9 cellular contexts compared by ENCODE assay signal in genomic region chr22:40107756-40108437, GRCh38.
A peak's percentile ranks its signal among the peaks of the same experiment; 100 is the strongest.
DNase-seq lines count a peak whose midpoint lies in the region; ATAC-seq and TF ChIP-seq lines count a peak whose summit lies in the region.
"Had no signal": no experiment of that assay in that cellular context is flagged by ENCODE, and none has a peak within 500 bp of the region (broad histone marks: within the 10 kb centered on the region; RNA-seq: fewer than 3 reads in every experiment).

No MANE protein-coding gene starts in this region.

- H3K4me1 Mint-ChIP-seq in activated CD8-positive, alpha-beta T cell treated with anti-CD3 and anti-CD28 coated beads for 36 hours (ENCODE audit: low read depth), result peaks cover 79% of the 10 kb centered on the region
- H3K4me1 Mint-ChIP-seq: neural crest cell had no signal

- H3K27me3 ChIP-seq in skeletal muscle tissue (ENCODE audit: control insufficient read depth in 3 of 3, insufficient read depth in 3 of 3, low read length in 3 of 3), result no peaks in the 10 kb centered on the region

- ATAC-seq in activated CD8-positive, alpha-beta T cell treated with anti-CD3 and anti-CD28 coated beads for 36 hours, result peak; percentile 78
- ATAC-seq in GM18520 (IDR thresholded peaks at IDR 0.05; ENCODE audit: unreplicated experiment) (no peak), GM19351 (IDR thresholded peaks at IDR 0.05; ENCODE audit: unreplicated experiment) (no peak)

- peak overlapping the region; percentile 51 for H3K27ac ChIP-seq in skeletal muscle tissue (ENCODE audit: low read depth, low read length)

- no peak for TF ChIP-seq CTCF in activated CD8-positive, alpha-beta T cell treated with anti-CD3 and anti-CD28 coated beads for 36 hours (IDR thresholded peaks at IDR 0.05)
- TF ChIP-seq CTCF in fibroblast of pulmonary artery (IDR thresholded peaks at IDR 0.05; ENCODE audit: low read length, missing control alignments), result no peak

- H3K9ac ChIP-seq in skeletal muscle tissue (ENCODE audit: low read depth in 1 of 3, low read length in 3 of 3), result peak overlapping the region; percentile 41 to 70 (median 65)

- H3K36me3 Mint-ChIP-seq in activated CD8-positive, alpha-beta T cell treated with anti-CD3 and anti-CD28 coated beads for 36 hours (ENCODE audit: low read depth), result peaks cover 7% of the 10 kb centered on the region

- DNase-seq in H4 (ENCODE audit: low spot score) (peak; percentile 48), fibroblast of pulmonary artery (ENCODE audit: low read depth) (peak; percentile 36), DMS153 (lab: John Stamatoyannopoulos, UW) (no peak), NCI-H446 treated with DMSO at 0.1 percent for 48 hours (lab: John Stamatoyannopoulos, UW) (no peak)
- peak; percentile 65 for DNase-seq in activated CD8-positive, alpha-beta T cell treated with anti-CD3 and anti-CD28 coated beads for 36 hours

- peak overlapping the region; percentile 90 for H3K27ac Mint-ChIP-seq in activated CD8-positive, alpha-beta T cell treated with anti-CD3 and anti-CD28 coated beads for 36 hours

- H3K4me1 ChIP-seq in skeletal muscle tissue (ENCODE audit: control insufficient read depth in 3 of 3, insufficient read depth in 3 of 3, low read length in 3 of 3), result peaks cover 16 to 23% (median 19%) of the 10 kb centered on the region in 3 donors

- H3K9me3 Mint-ChIP-seq in activated CD8-positive, alpha-beta T cell treated with anti-CD3 and anti-CD28 coated beads for 36 hours, result no peaks in the 10 kb centered on the region
- H3K9me3 Mint-ChIP-seq: neural crest cell had no signal

- H3K9me3 ChIP-seq in skeletal muscle tissue (ENCODE audit: control insufficient read depth in 3 of 3, low read length in 3 of 3), result no peaks in the 10 kb centered on the region

- CTCF ChIA-PET in activated CD8-positive, alpha-beta T cell treated with anti-CD3 and anti-CD28 coated beads for 36 hours (lab: Charles Lee), result interaction anchor here (0.7 to 2.5 kb wide), 7 partner anchors 8 to 240 kb away, joined by 3 to 13 read pairs (median 7); no protein-coding TSS in a partner anchor

- H3K4me3 ChIP-seq in fibroblast of pulmonary artery (replicated peaks; ENCODE audit: low read depth, low read length), result peak overlapping the region; percentile 32
- peak overlapping the region; percentile 29 to 68 (median 64) for H3K4me3 ChIP-seq in skeletal muscle tissue (ENCODE audit: low read length in 3 of 3)

- no peaks in the 10 kb centered on the region for H3K27me3 Mint-ChIP-seq in activated CD8-positive, alpha-beta T cell treated with anti-CD3 and anti-CD28 coated beads for 36 hours

- POLR2A ChIA-PET in activated CD8-positive, alpha-beta T cell treated with anti-CD3 and anti-CD28 coated beads for 36 hours (lab: Charles Lee), result interaction anchor here (0.8 to 1.7 kb wide), 9 partner anchors 9 to 238 kb away, joined by 3 to 5 read pairs (median 3); no protein-coding TSS in a partner anchor

- H3K4me3 Mint-ChIP-seq in activated CD8-positive, alpha-beta T cell treated with anti-CD3 and anti-CD28 coated beads for 36 hours, result peak overlapping the region; percentile 73
- H3K4me3 Mint-ChIP-seq: neural crest cell had no signal

- no peaks in the 10 kb centered on the region for H3K36me3 ChIP-seq in skeletal muscle tissue (ENCODE audit: control insufficient read depth in 3 of 3, insufficient read depth in 3 of 3, low read length in 3 of 3)

- intact Hi-C loops in activated CD8-positive, alpha-beta T cell treated with anti-CD3 and anti-CD28 coated beads for 36 hours (cut with micrococcal nuclease), result loop anchor here (5.0 kb wide), 1 partner anchor 56 kb away; no protein-coding TSS in a partner anchor

Comparison
In these comparisons a context has a peak if more than half of its experiments do, and no peak if none do; other contexts are left out.
1. DNase-seq: peak in H4 (single experiment), activated CD8-positive, alpha-beta T cell treated with anti-CD3 and anti-CD28 coated beads for 36 hours (single experiment) and fibroblast of pulmonary artery (single experiment); none in DMS153 (single experiment) and NCI-H446 treated with DMSO at 0.1 percent for 48 hours (single experiment).